ENCODE assay signal across 9 cellular contexts in the genomic region with DNA sequence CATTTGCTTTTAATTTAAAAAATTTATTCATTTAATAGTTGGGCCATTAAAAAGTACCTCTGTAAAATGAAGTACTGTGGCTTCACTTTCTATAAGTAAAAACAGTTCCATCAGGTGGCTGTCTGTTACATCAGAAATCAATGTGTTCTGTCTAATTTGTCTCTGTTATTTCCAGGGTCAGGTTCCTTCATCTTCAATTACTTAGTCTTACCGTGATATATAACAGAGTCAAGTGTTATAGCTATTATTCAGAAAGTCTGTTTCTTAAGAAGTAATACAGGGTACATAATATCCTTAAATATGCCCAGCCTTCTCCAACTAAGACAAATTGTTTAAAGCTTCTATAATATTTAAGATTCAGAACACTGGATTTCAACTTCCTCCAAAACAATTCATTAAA.
"Had no signal": no experiment of that assay in that cellular context is flagged by ENCODE, and none has a peak within 500 bp of the region (broad histone marks: within the 10 kb centered on the region; RNA-seq: fewer than 3 reads in every experiment).

No MANE protein-coding gene starts in this region.

- H3K4me3 ChIP-seq: GM23248, GM23338, HAP-1 had no signal

- H3K36me3 ChIP-seq: HAP-1 had no signal

- H3K4me2 ChIP-seq: GM23338 had no signal

- H3K9me3 ChIP-seq: HAP-1 had no signal

- ATAC-seq: GM23338, HCT116 had no signal

- DNase-seq: GM23248, GOT3, H7, H9, HCEC 1CT, HFFc6 had no signal

- H2AFZ ChIP-seq: GM23248, GM23338 had no signal

- H3K4me1 ChIP-seq: HAP-1 had no signal

- H3K9ac ChIP-seq: GM23248 had no signal

- H3K27ac ChIP-seq: GM23248 had no signal
